ENCODE assay signal across 24 cellular contexts in genomic region chr9:134313470-134313869, GRCh38.
"Had no signal": no experiment of that assay in that cellular context is flagged by ENCODE, and none has a peak within 500 bp of the region (broad histone marks: within the 10 kb centered on the region; RNA-seq: fewer than 3 reads in every experiment).

No MANE protein-coding gene starts in this region.

- H3K4me1 ChIP-seq: colonic mucosa, foreskin keratinocyte, testis had no signal

- H3K4me2 ChIP-seq: smooth muscle cell had no signal

- H3K36me3 Mint-ChIP-seq: activated naive CD8-positive, alpha-beta T cell treated with anti-CD3 and anti-CD28 coated beads for 36 hours had no signal

- ATAC-seq: activated CD8-positive, alpha-beta T cell treated with anti-CD3 and anti-CD28 coated beads for 36 hours; activated T-helper 17 cell treated with anti-CD3 and anti-CD28 coated beads, Interleukin-2, amount 50 U/mL, for 72 hours; body of pancreas; foreskin keratinocyte; stimulated activated memory B cell treated with anti-CD40 and anti-IgM and Interleukin-4, amounts not matched to agents 10 μg/mL and 1 μg/mL and 100 μg/mL, for 72 hours had no signal

- H3K27me3 Mint-ChIP-seq: activated CD8-positive, alpha-beta T cell treated with anti-CD3 and anti-CD28 coated beads for 36 hours had no signal

- H3K27ac Mint-ChIP-seq: activated B cell treated with CpG ODN at 0.5 μM for 24 hours; activated CD8-positive, alpha-beta T cell treated with anti-CD3 and anti-CD28 coated beads for 36 hours; activated naive CD8-positive, alpha-beta T cell treated with anti-CD3 and anti-CD28 coated beads for 36 hours; activated T-helper 17 cell treated with anti-CD3 and anti-CD28 coated beads, Interleukin-2, amount 50 U/mL, for 72 hours; endodermal cell; mesothelial cell of epicardium; nephron progenitor cell; progenitor cell of endocrine pancreas; stimulated activated memory B cell treated with anti-CD40 and anti-IgM and Interleukin-4, amounts not matched to agents 10 μg/mL and 1 μg/mL and 100 μg/mL, for 72 hours; T-helper 2 cell treated with Interferon-gamma antibody and Interleukin-4, amounts not matched to agents 5 μg/mL and 100 μg/mL, for 36 hours had no signal

- H3K4me3 Mint-ChIP-seq: activated B cell treated with CpG ODN at 0.5 μM for 24 hours; activated CD8-positive, alpha-beta T cell treated with anti-CD3 and anti-CD28 coated beads for 36 hours; activated naive CD8-positive, alpha-beta T cell treated with anti-CD3 and anti-CD28 coated beads for 36 hours; activated T-helper 17 cell treated with anti-CD3 and anti-CD28 coated beads, Interleukin-2, amount 50 U/mL, for 72 hours; endodermal cell; mesothelial cell of epicardium; nephron progenitor cell; stimulated activated memory B cell treated with anti-CD40 and anti-IgM and Interleukin-4, amounts not matched to agents 10 μg/mL and 1 μg/mL and 100 μg/mL, for 72 hours; T-helper 2 cell treated with Interferon-gamma antibody and Interleukin-4, amounts not matched to agents 5 μg/mL and 100 μg/mL, for 36 hours had no signal

- H3K4me3 ChIP-seq: body of pancreas, colonic mucosa, lung, smooth muscle cell, testis, upper lobe of left lung had no signal

- H3K27ac ChIP-seq: body of pancreas, colonic mucosa, epithelial cell of prostate, foreskin keratinocyte, testis, upper lobe of left lung had no signal

- H3K27me3 ChIP-seq: body of pancreas, colonic mucosa, testis, upper lobe of left lung had no signal

- DNase-seq: activated B cell treated with CpG ODN at 0.5 μM for 24 hours; activated CD4-positive, alpha-beta T cell treated with anti-CD3 and anti-CD28 coated beads for 48 hours; activated CD8-positive, alpha-beta T cell treated with anti-CD3 and anti-CD28 coated beads for 36 hours; activated naive CD4-positive, alpha-beta T cell; activated naive CD8-positive, alpha-beta T cell treated with anti-CD3 and anti-CD28 coated beads for 36 hours; activated T-cell treated with anti-CD3 and anti-CD28 coated beads, Interleukin-2, amount 50 U/mL, for 1 hour; amniotic stem cell; colonic mucosa; endodermal cell; foreskin keratinocyte; occipital lobe; stimulated activated CD4-positive, alpha-beta T cell treated with anti-CD3 and anti-CD28 coated beads, Interleukin-4, amount 100 ng/mL, for 24 hours; testis had no signal

- H3K4me1 Mint-ChIP-seq: activated B cell treated with CpG ODN at 0.5 μM for 24 hours; activated naive CD8-positive, alpha-beta T cell treated with anti-CD3 and anti-CD28 coated beads for 36 hours; activated T-helper 17 cell treated with anti-CD3 and anti-CD28 coated beads, Interleukin-2, amount 50 U/mL, for 72 hours had no signal

- H3K9me3 Mint-ChIP-seq: activated B cell treated with CpG ODN at 0.5 μM for 24 hours; activated CD8-positive, alpha-beta T cell treated with anti-CD3 and anti-CD28 coated beads for 36 hours; activated naive CD8-positive, alpha-beta T cell treated with anti-CD3 and anti-CD28 coated beads for 36 hours; activated T-helper 17 cell treated with anti-CD3 and anti-CD28 coated beads, Interleukin-2, amount 50 U/mL, for 72 hours had no signal

- H3K9me3 ChIP-seq: body of pancreas, colonic mucosa, testis, upper lobe of left lung had no signal

- H3K36me3 ChIP-seq: colonic mucosa, upper lobe of left lung had no signal
